Comparison of ENCODE assay signal across 19 cellular contexts in the genomic region with DNA sequence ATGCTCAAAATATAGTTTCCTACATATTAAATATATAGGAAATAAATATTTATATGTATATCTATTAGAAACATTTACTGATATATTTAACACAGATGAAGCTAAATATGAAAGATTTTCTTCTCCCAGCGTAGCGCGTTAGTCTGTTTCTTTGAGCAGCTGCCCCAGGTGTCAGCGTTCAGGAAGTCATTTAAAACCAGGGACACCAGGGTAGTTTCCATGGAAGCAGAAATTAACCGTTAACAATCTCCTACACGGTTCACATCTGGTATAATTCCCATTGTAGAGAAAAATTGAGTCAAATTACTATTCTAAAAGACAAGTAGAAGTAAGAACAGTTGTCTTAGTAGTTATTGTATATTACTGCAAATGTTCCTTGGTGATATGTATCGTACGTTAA.
"Had no signal": no experiment of that assay in that cellular context is flagged by ENCODE, and none has a peak within 500 bp of the region (broad histone marks: within the 10 kb centered on the region; RNA-seq: fewer than 3 reads in every experiment).

No MANE protein-coding gene starts in this region.

- H3K4me1 ChIP-seq: gastroesophageal sphincter, right lobe of liver, testis, transverse colon had no signal

- H3K36me3 ChIP-seq: gastroesophageal sphincter, ovary, right lobe of liver, transverse colon had no signal

- H3K4me3 ChIP-seq: gastroesophageal sphincter, ovary, right lobe of liver, testis, transverse colon had no signal

- H3K9me3 ChIP-seq: gastroesophageal sphincter, ovary, right lobe of liver, testis, transverse colon had no signal

- H3K27ac ChIP-seq: gastroesophageal sphincter, ovary, right lobe of liver, testis, transverse colon, VCaP had no signal

- DNase-seq: activated CD4-positive, alpha-beta T cell treated with anti-CD3 and anti-CD28 coated beads for 4 hours; activated CD4-positive, alpha-beta T cell treated with anti-CD3 and anti-CD28 coated beads, Interleukin-2, amount 50 U/mL, for 4 hours; activated naive CD4-positive, alpha-beta T cell; activated T-cell treated with anti-CD3 and anti-CD28 coated beads for 4 hours; activated T-cell treated with anti-CD3 and anti-CD28 coated beads, Interleukin-2, amount 50 U/mL, for 72 hours; anterior cingulate cortex; effector CD8-positive, alpha-beta T cell; hypothalamus; immature natural killer cell; midbrain; naive thymus-derived CD4-positive, alpha-beta T cell; ovary; right lobe of liver; stimulated activated CD4-positive, alpha-beta T cell treated with anti-CD3 and anti-CD28 coated beads, Interleukin-4, amount 100 ng/mL, for 1 hour; stimulated activated naive CD8-positive, alpha-beta T cell treated with anti-CD3 and anti-CD28 coated beads, Interleukin-15, Interleukin-2, amounts not matched to agents 100 U/mL and 50 U/mL, for 24 hours; testis; transverse colon had no signal

- H3K27me3 ChIP-seq: gastroesophageal sphincter, ovary, right lobe of liver, testis, transverse colon had no signal
